In the genomic region with DNA sequence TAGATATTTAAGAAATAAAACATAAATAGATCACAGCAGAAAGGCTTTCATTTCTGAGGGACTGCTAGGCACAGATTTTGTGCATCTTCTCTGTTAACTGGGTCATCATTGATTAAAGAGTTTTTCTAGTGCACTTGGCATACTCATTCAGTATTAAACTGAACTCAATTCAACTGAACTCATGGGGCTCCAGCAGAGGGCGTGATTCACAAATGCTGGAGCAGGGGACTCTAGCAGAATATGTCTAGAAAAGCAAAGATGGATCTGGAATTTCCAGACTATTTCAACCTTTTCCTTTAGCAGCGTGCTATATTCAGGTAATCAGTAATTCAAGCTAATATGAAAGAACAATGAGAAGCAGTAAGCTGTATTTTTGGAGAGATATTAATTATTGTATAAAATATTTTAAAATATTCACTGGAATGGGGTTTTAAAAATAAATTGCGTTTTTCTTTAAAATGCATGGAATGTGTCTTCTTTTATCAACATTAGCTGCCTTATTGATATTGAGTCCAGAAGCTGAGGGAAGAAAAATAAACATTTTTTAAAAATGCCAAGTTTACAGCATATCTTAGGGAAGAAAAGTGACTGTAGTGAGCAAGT, we compare ENCODE assay signal across 8 cellular contexts.
A peak's percentile ranks its signal among the peaks of the same experiment; 100 is the strongest.
DNase-seq lines count a peak whose midpoint lies in the region; ATAC-seq and TF ChIP-seq lines count a peak whose summit lies in the region.

No MANE protein-coding gene starts in this region.

- DNase-seq in activated naive CD4-positive, alpha-beta T cell treated with anti-CD3 and anti-CD28 coated beads, Interleukin-2, amount 10 ng/mL, durations not matched to agents 7 days and 5 days = peak; percentile 28
- DNase-seq in activated naive CD4-positive, alpha-beta T cell (lab: John Stamatoyannopoulos, UW) = no peak
- DNase-seq in MM.1S (peak; percentile 65), RWPE2 (ENCODE audit: low spot score) (no peak), fibroblast of pulmonary artery (ENCODE audit: low read depth) (peak; percentile 72), stromal cell of bone marrow (ENCODE audit: low read depth) (peak; percentile 51), CD1c-positive myeloid dendritic cell (ENCODE audit: extremely low spot score) (no peak)
- DNase-seq in activated effector memory CD4-positive, alpha-beta T cell treated with anti-CD3 and anti-CD28 coated beads, Interleukin-2, amount 50 U/mL, for 16 hours = no peak

- no peak overlapping the region for H3K4me2 ChIP-seq in MM.1S (ENCODE audit: low read depth, low read length)

- no peaks in the 10 kb centered on the region for H3K9me3 ChIP-seq in MM.1S (replicated peaks; ENCODE audit: insufficient read depth, low read length)
- H3K9me3 ChIP-seq in RWPE2 (ENCODE audit: severe bottlenecking) = no peaks in the 10 kb centered on the region

- H3K27ac ChIP-seq in MM.1S (ENCODE audit: low read length) (no peak overlapping the region), RWPE2 (ENCODE audit: poor library complexity, severe bottlenecking) (no peak overlapping the region)

- no peaks in the 10 kb centered on the region for H4K20me1 ChIP-seq in MM.1S (ENCODE audit: insufficient read depth, low read length)

- no peak overlapping the region for H2AFZ ChIP-seq in MM.1S (ENCODE audit: low read length)

- peak; percentile 66; the same call in 1 of the 3 replicates for ATAC-seq in RWPE2 (ENCODE audit: low read depth)

- no peak overlapping the region for H3K9ac ChIP-seq in MM.1S (ENCODE audit: low read length)

- H3K4me3 ChIP-seq in MM.1S (ENCODE audit: low read length) (no peak overlapping the region), RWPE2 (ENCODE audit: severe bottlenecking) (no peak overlapping the region), fibroblast of pulmonary artery (replicated peaks; ENCODE audit: low read depth, low read length) (no peak overlapping the region)

- TF ChIP-seq CTCF in MM.1S (IDR thresholded peaks at IDR 0.05; ENCODE audit: low read length) (peak; percentile 77), RWPE2 (IDR thresholded peaks at IDR 0.05; ENCODE audit: poor library complexity, severe bottlenecking) (peak; percentile 78), fibroblast of pulmonary artery (IDR thresholded peaks at IDR 0.05; ENCODE audit: low read length, missing control alignments) (peak; percentile 87)

- no peaks in the 10 kb centered on the region for H3K4me1 Mint-ChIP-seq in activated naive CD4-positive, alpha-beta T cell treated with anti-CD3 and anti-CD28 coated beads, Interleukin-2, amount 10 ng/mL, durations not matched to agents 7 days and 5 days

- CTCF ChIA-PET in activated naive CD4-positive, alpha-beta T cell treated with anti-CD3 and anti-CD28 coated beads, Interleukin-2, amount 10 ng/mL, durations not matched to agents 7 days and 5 days (lab: Charles Lee) = interaction anchor here (1.2 to 1.3 kb wide), 2 partner anchors 12 to 94 kb away, joined by 3 read pairs; no protein-coding TSS in a partner anchor

- no peaks in the 10 kb centered on the region for H3K27me3 Mint-ChIP-seq in activated naive CD4-positive, alpha-beta T cell treated with anti-CD3 and anti-CD28 coated beads, Interleukin-2, amount 10 ng/mL, durations not matched to agents 7 days and 5 days

- H3K4me1 ChIP-seq in MM.1S (ENCODE audit: low read length) (no peaks in the 10 kb centered on the region), RWPE2 (ENCODE audit: insufficient read depth, poor library complexity, severe bottlenecking) (no peaks in the 10 kb centered on the region)

- H3K27me3 ChIP-seq in MM.1S (replicated peaks; ENCODE audit: insufficient read depth, low read length) = no peaks in the 10 kb centered on the region
- peaks cover 3% of the 10 kb centered on the region for H3K27me3 ChIP-seq in RWPE2 (ENCODE audit: insufficient read depth, poor library complexity, severe bottlenecking)

- no peaks in the 10 kb centered on the region for H3K79me2 ChIP-seq in MM.1S (ENCODE audit: low read length)

- H3K36me3 Mint-ChIP-seq in activated naive CD4-positive, alpha-beta T cell treated with anti-CD3 and anti-CD28 coated beads, Interleukin-2, amount 10 ng/mL, durations not matched to agents 7 days and 5 days = no peaks in the 10 kb centered on the region

- no peak overlapping the region for H3K4me3 Mint-ChIP-seq in activated naive CD4-positive, alpha-beta T cell treated with anti-CD3 and anti-CD28 coated beads, Interleukin-2, amount 10 ng/mL, durations not matched to agents 7 days and 5 days

- H3K9me3 Mint-ChIP-seq in activated naive CD4-positive, alpha-beta T cell treated with anti-CD3 and anti-CD28 coated beads, Interleukin-2, amount 10 ng/mL, durations not matched to agents 7 days and 5 days = no peaks in the 10 kb centered on the region

- no peaks in the 10 kb centered on the region for H3K9me2 ChIP-seq in MM.1S (replicated peaks; ENCODE audit: insufficient read depth, low read length)

- no peak overlapping the region for H3K27ac Mint-ChIP-seq in activated naive CD4-positive, alpha-beta T cell treated with anti-CD3 and anti-CD28 coated beads, Interleukin-2, amount 10 ng/mL, durations not matched to agents 7 days and 5 days

- no peaks in the 10 kb centered on the region for H3F3A ChIP-seq in MM.1S (ENCODE audit: insufficient read depth, low read length)

- H3K36me3 ChIP-seq in MM.1S (replicated peaks; ENCODE audit: insufficient read depth, low read length) (no peaks in the 10 kb centered on the region), RWPE2 (ENCODE audit: low read depth) (no peaks in the 10 kb centered on the region)

Comparison
In these comparisons a context has a peak if more than half of its experiments do, and no peak if none do; other contexts are left out.
1. DNase-seq: peak in activated naive CD4-positive, alpha-beta T cell treated with anti-CD3 and anti-CD28 coated beads, Interleukin-2, amount 10 ng/mL, durations not matched to agents 7 days and 5 days (single experiment), MM.1S (single experiment), fibroblast of pulmonary artery (single experiment) and stromal cell of bone marrow (single experiment); none in activated naive CD4-positive, alpha-beta T cell (0 of 4), RWPE2 (single experiment), CD1c-positive myeloid dendritic cell (single experiment) and activated effector memory CD4-positive, alpha-beta T cell treated with anti-CD3 and anti-CD28 coated beads, Interleukin-2, amount 50 U/mL, for 16 hours (single experiment).
2. Peak in every context shown above with its lines, with median percentiles within 50 percentile points of each other: CTCF ChIP-seq.